ENCODE assay signal across 9 cellular contexts in the genomic region with DNA sequence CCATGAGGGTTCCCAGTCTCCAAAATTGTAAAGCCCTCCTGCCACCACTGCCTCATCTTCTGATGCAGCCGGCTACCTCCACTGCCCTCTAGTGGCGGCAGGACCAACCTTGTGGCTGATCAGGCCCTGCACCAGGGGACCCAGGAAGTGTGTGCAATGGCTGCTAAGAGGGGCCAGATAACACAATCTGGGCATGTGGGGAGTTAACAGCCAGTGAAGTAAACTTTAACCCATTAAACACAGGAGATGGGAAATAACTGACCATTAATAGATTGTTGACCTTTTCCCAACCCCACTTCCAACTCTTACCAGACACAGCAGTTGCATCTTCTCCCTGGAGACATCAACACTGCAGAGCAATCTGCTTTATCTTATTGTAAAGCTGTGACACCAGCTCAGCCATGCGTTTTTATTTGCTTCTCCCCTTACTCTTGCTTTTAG.
A peak's percentile ranks its signal among the peaks of the same experiment; 100 is the strongest.
DNase-seq lines count a peak whose midpoint lies in the region; ATAC-seq, FAIRE-seq and TF ChIP-seq lines count a peak whose summit lies in the region.
"Had no signal": no experiment of that assay in that cellular context is flagged by ENCODE, and none has a peak within 500 bp of the region (broad histone marks: within the 10 kb centered on the region; RNA-seq: fewer than 3 reads in every experiment).

No MANE protein-coding gene starts in this region.

- DNase-seq in NCI-H146 (lab: John Stamatoyannopoulos, UW) (peak; percentile 33), NCI-H146 treated with DMSO at 0.1 percent for 48 hours (lab: John Stamatoyannopoulos, UW; ENCODE audit: unreplicated experiment) (no peak), H4 (ENCODE audit: low spot score) (peak; percentile 45), T-helper 1 cell (peak in 4 of 5 donors; percentile 13 to 51 (median 22)), GM12878 (ENCODE audit: low read depth, low spot score) (no peak), left lung (peak; percentile 34 to 77)
- peak; percentile 80 for DNase-seq in stimulated activated CD8-positive, alpha-beta memory T cell treated with anti-CD3 and anti-CD28 coated beads, Interleukin-4, amount 100 ng/mL, for 48 hours

- in situ Hi-C loops in GM12878 (cut with MboI): no loop called here

- H3K27ac ChIP-seq in KMS-11 (no peak overlapping the region), GM12878 (ENCODE audit: control insufficient read depth, insufficient read depth) (no peak overlapping the region), left lung (no peak overlapping the region)

- H3K9ac ChIP-seq in KMS-11 (no peak overlapping the region), GM12878 (ENCODE audit: control insufficient read depth, insufficient read depth, low read length) (no peak overlapping the region)

- H3K9me3 ChIP-seq in GM12878 (replicated peaks; ENCODE audit: control insufficient read depth, insufficient read depth, low read length) (no peaks in the 10 kb centered on the region), left lung (no peaks in the 10 kb centered on the region)

- intact Hi-C loops in GM12878 (cut with micrococcal nuclease; ENCODE audit: unreplicated experiment): loop anchor here (2.0 to 10.0 kb wide), 2 partner anchors 230 to 288 kb away; no protein-coding TSS in a partner anchor
- intact Hi-C loops in left lung (cut with DNase I): no loop called here

- TF ChIP-seq CTCF in KMS-11 (conservative IDR thresholded peaks at IDR 0.05; ENCODE audit: low read depth, low read length) (peak; percentile 78), GM12878 (IDR thresholded peaks at IDR 0.05 in 2 of 3, conservative IDR thresholded peaks at IDR 0.05 in 1 of 3; ENCODE audit: control insufficient read depth in 2 of 3, extremely low read depth in 1 of 3, insufficient read depth in 1 of 3, low read depth in 3 of 3, low read length in 3 of 3) (peak; percentile 69 to 91 (median 87)), left lung (IDR thresholded peaks at IDR 0.05) (peak; percentile 34 to 53)

- ATAC-seq in GM12878 (peak; percentile 100), left lung (peak; percentile 91)

- FAIRE-seq in GM12878 (lab: Jason Lieb, UNC): no peak
- FAIRE-seq: islet of Langerhans had no signal

- H3K36me3 ChIP-seq in KMS-11 (ENCODE audit: insufficient read depth): no peaks in the 10 kb centered on the region
- no peaks in the 10 kb centered on the region for H3K36me3 ChIP-seq in GM12878 (ENCODE audit: control insufficient read depth in 2 of 2, insufficient read depth in 2 of 2, low read length in 1 of 2)
- H3K36me3 ChIP-seq in left lung: no peaks in the 10 kb centered on the region

- H2AFZ ChIP-seq in KMS-11 (ENCODE audit: low read depth) (peak overlapping the region; percentile 8; the same call in 1 of the 2 replicates), GM12878 (ENCODE audit: control insufficient read depth, low read depth, low read length) (no peak overlapping the region)

- POLR2A ChIA-PET in GM12878 (lab: Charles Lee): no interaction called here

- CTCF ChIA-PET in GM12878 (lab: Yijun Ruan, JAX): interaction anchor here (0.6 to 2.4 kb wide), 8 partner anchors 8 to 229 kb away, joined by 3 to 9 read pairs (median 3); no protein-coding TSS in a partner anchor

- H3K4me2 ChIP-seq in KMS-11: no peak overlapping the region
- no peak overlapping the region for H3K4me2 ChIP-seq in GM12878 (ENCODE audit: control insufficient read depth, insufficient read depth)

- H3K27me3 ChIP-seq in KMS-11 (ENCODE audit: insufficient read depth, low read depth) (no peaks in the 10 kb centered on the region), GM12878 (replicated peaks in 1 of 2; ENCODE audit: control insufficient read depth in 2 of 2, insufficient read depth in 2 of 2, low read length in 1 of 2) (peaks cover 0 to 2% of the 10 kb centered on the region in 2 experiments; a peak in 1 of 4 replicates), left lung (no peaks in the 10 kb centered on the region)

- H3K4me1 ChIP-seq in KMS-11 (ENCODE audit: low read depth, poor library complexity, severe bottlenecking): no peaks in the 10 kb centered on the region
- H3K4me1 ChIP-seq in GM12878 (ENCODE audit: control insufficient read depth, insufficient read depth, low read length): no peaks in the 10 kb centered on the region
- no peaks in the 10 kb centered on the region for H3K4me1 ChIP-seq in left lung

- H3K4me3 ChIP-seq in KMS-11 (IDR thresholded peaks at IDR 0.05; ENCODE audit: insufficient read depth, low read depth, low read length): no peak overlapping the region
- H3K4me3 ChIP-seq in GM12878: no peak overlapping the region
- H3K4me3 ChIP-seq in left lung: no peak overlapping the region

- RAD21 ChIA-PET in GM12878 (lab: Charles Lee; ENCODE audit: unreplicated experiment): no interaction called here

- WGBS in GM12878 (ENCODE audit: insufficient coverage, insufficient replicate concordance, low lambda C conversion rate, missing lambda C conversion rate): 0% methylated on average over 3 of the region's 3 CpGs

- SMC1A ChIA-PET in GM12878 (lab: Charles Lee; ENCODE audit: uncharacterized antibody, unreplicated experiment): interaction anchor here (0.7 to 0.9 kb wide), 2 partner anchors 9 to 260 kb away, joined by 3 read pairs; no protein-coding TSS in a partner anchor

- TF ChIP-seq EP300 in GM12878 (IDR thresholded peaks at IDR 0.05; ENCODE audit: borderline replicate concordance in 1 of 2, control insufficient read depth in 1 of 2, low read depth in 2 of 2, low read length in 2 of 2): no peak

- peak; percentile 47 for TF ChIP-seq RAD21 in GM12878 (IDR thresholded peaks at IDR 0.05; ENCODE audit: insufficient read depth, low read depth, low read length)

- no TSS peak for BruUV-seq in GM12878 (replicated peaks; lab: Mats Ljungman, UMichigan)

- H4K20me1 ChIP-seq in KMS-11 (ENCODE audit: insufficient read depth) (no peaks in the 10 kb centered on the region), GM12878 (ENCODE audit: control insufficient read depth, insufficient read depth) (no peaks in the 10 kb centered on the region; the same call in 1 of the 2 replicates)

- H3K79me2 ChIP-seq in KMS-11 (ENCODE audit: insufficient read depth, low read depth) (no peaks in the 10 kb centered on the region), GM12878 (ENCODE audit: control insufficient read depth, insufficient read depth, low read length) (no peaks in the 10 kb centered on the region)

- TF ChIP-seq POLR2A in GM12878 (IDR thresholded peaks at IDR 0.05; ENCODE audit: low read depth, low read length): no peak

TF ChIP-seq in GM12878, 131 proteins besides CTCF, POLR2A, EP300 and RAD21:
- TF ChIP-seq SMC3 (IDR thresholded peaks at IDR 0.05; ENCODE audit: borderline replicate concordance, low read length) (peak; percentile 34; the same call in 1 of the 2 replicates), BRCA1 (IDR thresholded peaks at IDR 0.05; ENCODE audit: low read depth, low read length) (no peak), RUNX3 (IDR thresholded peaks at IDR 0.05; ENCODE audit: low read length) (peak; percentile 37; the same call in 1 of the 2 replicates), ZNF24 (IDR thresholded peaks at IDR 0.05) (no peak), NR2F1 (conservative IDR thresholded peaks at IDR 0.05) (no peak), SPI1 (IDR thresholded peaks at IDR 0.05; ENCODE audit: borderline replicate concordance, insufficient read depth, low read depth, low read length) (no peak), PRDM15 (CRISPR knock-in tag; IDR thresholded peaks at IDR 0.05) (no peak), NFIC (IDR thresholded peaks at IDR 0.05; ENCODE audit: low read depth, low read length) (no peak), NRF1 (conservative IDR thresholded peaks at IDR 0.05; ENCODE audit: low read depth, low read length) (no peak), YY1 (IDR thresholded peaks at IDR 0.05; ENCODE audit: low read depth, low read length) (peak; percentile 57; the same call in 1 of the 2 replicates), MEF2A (IDR thresholded peaks at IDR 0.05; ENCODE audit: insufficient read depth, low read depth, low read length) (no peak)

Comparison
In these comparisons a context has a peak if more than half of its experiments do, and no peak if none do; other contexts are left out.
1. DNase-seq: peak in NCI-H146 (single experiment), H4 (single experiment), T-helper 1 cell (4 of 5), left lung (2 of 2) and stimulated activated CD8-positive, alpha-beta memory T cell treated with anti-CD3 and anti-CD28 coated beads, Interleukin-4, amount 100 ng/mL, for 48 hours (single experiment); none in NCI-H146 treated with DMSO at 0.1 percent for 48 hours (single experiment) and GM12878 (single experiment).
2. Peak in every context shown above with its lines, with median percentiles within 50 percentile points of each other: CTCF ChIP-seq.